34 cellular contexts compared by ENCODE assay signal in the genomic region with DNA sequence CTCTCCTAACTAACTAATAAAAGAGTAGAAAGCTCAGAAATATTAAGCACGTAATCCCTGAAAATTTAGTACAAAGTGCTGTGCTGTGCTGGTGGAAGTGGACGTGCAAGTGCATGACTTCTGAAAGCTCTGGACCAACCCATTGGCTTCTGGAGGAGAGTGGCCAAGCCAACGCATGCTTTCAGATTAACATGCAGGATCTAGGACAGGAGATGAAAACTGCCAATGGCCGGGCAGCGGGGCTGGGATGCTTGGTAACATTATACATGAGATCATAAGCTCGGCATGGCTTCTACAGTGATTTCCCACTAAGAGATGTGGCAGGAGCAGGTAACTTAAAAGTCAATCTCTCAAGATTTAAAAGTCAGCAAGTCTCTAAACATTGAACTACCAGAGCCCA.
"Had no signal": no experiment of that assay in that cellular context is flagged by ENCODE, and none has a peak within 500 bp of the region (broad histone marks: within the 10 kb centered on the region; RNA-seq: fewer than 3 reads in every experiment).

No MANE protein-coding gene starts in this region.

- H3K9me3 ChIP-seq: MG63 had no signal

- H3K36me3 ChIP-seq: MG63 had no signal

- DNase-seq: Karpas-422, Kasumi-1, MG63, MM.1S, MV-4-11, NCI-H1048, NCI-H1092, NCI-H1092 treated with DMSO at 0.1 percent for 48 hours, NCI-H1105, NCI-H1105 treated with DMSO at 0.1 percent for 48 hours, NCI-H1417, NCI-H1417 treated with DMSO at 0.1 percent for 48 hours, NCI-H1436, NCI-H1436 treated with DMSO at 0.1 percent for 48 hours, NCI-H146, NCI-H1694, NCI-H1694 treated with DMSO at 0.1 percent for 48 hours, NCI-H187, NCI-H187 treated with DMSO at 0.1 percent for 48 hours, NCI-H1930, NCI-H2029, NCI-H2029 treated with DMSO at 0.1 percent for 48 hours, NCI-H2081, NCI-H2081 treated with DMSO at 0.1 percent for 48 hours, NCI-H2107, NCI-H2171, NCI-H2171 treated with DMSO at 0.1 percent for 48 hours, NCI-H2227 treated with DMSO at 0.1 percent for 48 hours, NCI-H226, NCI-H345, NCI-H446, NCI-H446 treated with DMSO at 0.1 percent for 48 hours, NCI-H510A, NCI-H510A treated with DMSO at 0.1 percent for 48 hours had no signal

- H3K4me3 ChIP-seq: MG63 had no signal

- H3K27me3 ChIP-seq: MG63 had no signal
